ENCODE assay signal across 11 cellular contexts in the genomic region with DNA sequence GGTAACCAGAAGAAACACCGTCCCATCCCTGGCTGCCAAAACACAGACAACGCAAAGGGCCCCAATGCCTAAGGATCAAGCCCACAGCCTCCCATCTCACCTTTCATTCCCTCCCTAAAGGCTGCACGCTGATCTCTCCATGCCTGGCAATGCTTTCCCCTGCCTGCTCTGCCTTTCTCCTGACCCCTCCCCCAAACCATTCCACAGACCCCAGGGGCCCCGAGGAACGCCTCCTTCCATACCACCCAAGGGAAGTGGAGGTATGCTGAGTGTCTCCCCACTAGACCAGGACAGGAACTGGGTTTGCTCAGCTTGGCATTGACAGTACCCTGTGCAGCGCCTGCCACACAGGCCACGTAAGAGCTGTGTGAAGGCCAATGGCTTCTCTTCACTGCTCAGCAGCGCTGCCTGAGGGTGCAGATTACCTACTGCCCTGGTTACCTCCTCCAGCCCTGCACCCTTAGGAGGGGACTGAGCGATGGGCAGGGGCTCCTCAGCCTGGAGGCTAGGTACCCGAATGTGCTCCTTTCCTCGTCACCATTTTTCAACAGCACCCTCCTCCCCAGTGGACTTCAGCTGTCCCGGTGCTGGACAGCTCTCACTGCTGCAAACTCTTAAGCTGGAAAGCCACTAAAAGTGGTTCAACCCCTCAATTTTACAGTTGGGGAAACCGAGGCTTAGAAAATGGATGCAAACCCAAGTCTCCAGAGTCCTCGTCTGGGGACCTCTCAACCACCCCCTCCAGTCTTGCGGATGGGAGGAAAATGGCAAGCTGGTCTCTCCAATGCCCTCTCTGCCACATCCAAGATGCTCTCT. TPM values are rescaled to one million over a fixed set of nuclear protein-coding genes. Genes with fewer than 3 reads are reported as not detected.
DNase-seq lines count a peak whose midpoint lies in the region; ATAC-seq and TF ChIP-seq lines count a peak whose summit lies in the region.
"Had no signal": no experiment of that assay in that cellular context is flagged by ENCODE, and none has a peak within 500 bp of the region (broad histone marks: within the 10 kb centered on the region; RNA-seq: fewer than 3 reads in every experiment).

No MANE protein-coding gene starts in this region.

- no peaks in the 10 kb centered on the region for H3K79me1 ChIP-seq in neuronal stem cell (ENCODE audit: low read depth, low read length)

- no peak overlapping the region for H2BK120ac ChIP-seq in neuronal stem cell (ENCODE audit: low read depth, low read length)

- no peak overlapping the region for H2AFZ ChIP-seq in neuronal stem cell (ENCODE audit: low read length)

- no peak overlapping the region for H3K9ac ChIP-seq in endodermal cell (ENCODE audit: extremely low read depth, low read length, poor library complexity, severe bottlenecking)
- H3K9ac ChIP-seq in neuronal stem cell (ENCODE audit: low read depth, low read length, poor library complexity): no peak overlapping the region
- H3K9ac ChIP-seq: KMS-11 had no signal

- H3K4ac ChIP-seq in neuronal stem cell (ENCODE audit: low read length): no peak overlapping the region

- peaks cover 7% of the 10 kb centered on the region for H3K4me1 ChIP-seq in endodermal cell (ENCODE audit: control insufficient read depth, insufficient read depth, low read length)
- H3K4me1 ChIP-seq in neuronal stem cell (ENCODE audit: control insufficient read depth in 2 of 2, insufficient read depth in 1 of 2, low read depth in 1 of 2, low read length in 2 of 2): peaks cover 46 to 47% of the 10 kb centered on the region in 2 donors
- peaks cover 3% of the 10 kb centered on the region in 2 donors for H3K4me1 ChIP-seq in uterus
- H3K4me1 ChIP-seq in lower lobe of right lung: peaks cover 41% of the 10 kb centered on the region

- no peak overlapping the region for H3K27ac Mint-ChIP-seq in activated CD4-positive, alpha-beta T cell treated with anti-CD3 and anti-CD28 coated beads, Interleukin-2, amount 10 ng/mL, durations not matched to agents 24 days and 14 days
- H3K27ac Mint-ChIP-seq in T-helper 2 cell treated with Interferon-gamma antibody and Interleukin-4, amounts not matched to agents 5 μg/mL and 100 μg/mL, for 36 hours: no peak overlapping the region
- H3K27ac Mint-ChIP-seq in endodermal cell: no peak overlapping the region

- DNase-seq in activated CD4-positive, alpha-beta T cell treated with anti-CD3 and anti-CD28 coated beads, Interleukin-2, amount 10 ng/mL, durations not matched to agents 24 days and 14 days: peak; percentile 69
- no peak for DNase-seq in activated CD4-positive, alpha-beta T cell treated with anti-CD3 and anti-CD28 coated beads for 1 hour
- no peak for DNase-seq in T-helper 2 cell treated with Interferon-gamma antibody and Interleukin-4, amounts not matched to agents 5 μg/mL and 100 μg/mL, for 36 hours (ENCODE audit: low spot score)
- peak; percentile 88 for DNase-seq in endodermal cell
- no peak for DNase-seq in neuronal stem cell (ENCODE audit: low spot score)
- DNase-seq in uterus: no peak
- DNase-seq in left colon: no peak
- DNase-seq in lower lobe of right lung: no peak

- no peak for TF ChIP-seq CTCF in endodermal cell (conservative IDR thresholded peaks at IDR 0.05)
- TF ChIP-seq CTCF in uterus (IDR thresholded peaks at IDR 0.05): no peak
- TF ChIP-seq CTCF in lower lobe of right lung (IDR thresholded peaks at IDR 0.05): no peak

- no peak overlapping the region for H3K4me2 ChIP-seq in neuronal stem cell (ENCODE audit: insufficient read depth, low read length, poor library complexity, severe bottlenecking)

- no peak overlapping the region for H4K91ac ChIP-seq in neuronal stem cell (ENCODE audit: low read depth, low read length, poor library complexity)

- peaks cover 61% of the 10 kb centered on the region for H3K27me3 Mint-ChIP-seq in activated CD4-positive, alpha-beta T cell treated with anti-CD3 and anti-CD28 coated beads, Interleukin-2, amount 10 ng/mL, durations not matched to agents 24 days and 14 days
- H3K27me3 Mint-ChIP-seq in T-helper 2 cell treated with Interferon-gamma antibody and Interleukin-4, amounts not matched to agents 5 μg/mL and 100 μg/mL, for 36 hours (ENCODE audit: low read depth): peaks cover 72% of the 10 kb centered on the region
- H3K27me3 Mint-ChIP-seq in endodermal cell (ENCODE audit: insufficient read depth): peaks cover 87% of the 10 kb centered on the region

- peaks cover 26% of the 10 kb centered on the region for H3K4me1 Mint-ChIP-seq in activated CD4-positive, alpha-beta T cell treated with anti-CD3 and anti-CD28 coated beads, Interleukin-2, amount 10 ng/mL, durations not matched to agents 24 days and 14 days
- peaks cover 14% of the 10 kb centered on the region for H3K4me1 Mint-ChIP-seq in T-helper 2 cell treated with Interferon-gamma antibody and Interleukin-4, amounts not matched to agents 5 μg/mL and 100 μg/mL, for 36 hours (ENCODE audit: low read depth)
- H3K4me1 Mint-ChIP-seq in endodermal cell: peaks cover 12% of the 10 kb centered on the region

- TF ChIP-seq POLR2A in uterus (IDR thresholded peaks at IDR 0.05): no peak

- H3K9me3 Mint-ChIP-seq in activated CD4-positive, alpha-beta T cell treated with anti-CD3 and anti-CD28 coated beads, Interleukin-2, amount 10 ng/mL, durations not matched to agents 24 days and 14 days: no peaks in the 10 kb centered on the region
- H3K9me3 Mint-ChIP-seq in T-helper 2 cell treated with Interferon-gamma antibody and Interleukin-4, amounts not matched to agents 5 μg/mL and 100 μg/mL, for 36 hours: no peaks in the 10 kb centered on the region
- no peaks in the 10 kb centered on the region for H3K9me3 Mint-ChIP-seq in endodermal cell

- H3K23ac ChIP-seq in neuronal stem cell (ENCODE audit: low read depth, low read length, poor library complexity): peak overlapping the region; percentile 56

- no peak overlapping the region for H3K14ac ChIP-seq in neuronal stem cell (ENCODE audit: low read length)

- H2BK15ac ChIP-seq in neuronal stem cell (ENCODE audit: low read length): no peak overlapping the region

- WGBS in endodermal cell (ENCODE audit: insufficient coverage in 1 of 2, insufficient read length in 1 of 2), 2 experiments: 31% methylated on average over 10 to 15 of the region's 15 CpGs
- WGBS in neuronal stem cell (ENCODE audit: extremely low coverage in 2 of 2, insufficient read length in 2 of 2, insufficient replicate concordance in 1 of 2), 2 donors: no CpG with 5 or more reads among the region's 15 CpGs

- no peak overlapping the region for H4K8ac ChIP-seq in neuronal stem cell (ENCODE audit: low read depth, low read length)

- H3K4me3 ChIP-seq in endodermal cell (ENCODE audit: low read length) (no peak overlapping the region), neuronal stem cell (ENCODE audit: low read length in 2 of 2) (no peak overlapping the region), uterus (no peak overlapping the region), lower lobe of right lung (no peak overlapping the region)
- H3K4me3 ChIP-seq: ovary had no signal

- H2BK12ac ChIP-seq in neuronal stem cell (ENCODE audit: low read length): no peak overlapping the region

- intact Hi-C loops in activated CD4-positive, alpha-beta T cell treated with anti-CD3 and anti-CD28 coated beads, Interleukin-2, amount 10 ng/mL, durations not matched to agents 24 days and 14 days (cut with micrococcal nuclease): loop anchor here (5.0 kb wide), 2 partner anchors 1032 to 1618 kb away; no protein-coding TSS in a partner anchor
- intact Hi-C loops in uterus (cut with DNase I; ENCODE audit: low total_unique reads) (no loop called here), left colon (cut with DNase I, micrococcal nuclease) (loop anchor here in 1 of 2 donors (10.0 kb wide), 1 partner anchor 104 kb away; no protein-coding TSS in a partner anchor), lower lobe of right lung (cut with DNase I) (no loop called here)

- H2BK5ac ChIP-seq in neuronal stem cell (ENCODE audit: low read length): no peak overlapping the region

- H3K27ac ChIP-seq in endodermal cell (ENCODE audit: low read depth, low read length): no peak overlapping the region
- H3K27ac ChIP-seq in neuronal stem cell (replicated peaks; ENCODE audit: low read length): no peak overlapping the region
- no peak overlapping the region for H3K27ac ChIP-seq in uterus
- no peak overlapping the region for H3K27ac ChIP-seq in lower lobe of right lung
- H3K27ac ChIP-seq: KMS-11, ovary had no signal

- peaks cover 2% of the 10 kb centered on the region for H3K36me3 Mint-ChIP-seq in activated CD4-positive, alpha-beta T cell treated with anti-CD3 and anti-CD28 coated beads, Interleukin-2, amount 10 ng/mL, durations not matched to agents 24 days and 14 days (ENCODE audit: low read depth)
- no peaks in the 10 kb centered on the region for H3K36me3 Mint-ChIP-seq in T-helper 2 cell treated with Interferon-gamma antibody and Interleukin-4, amounts not matched to agents 5 μg/mL and 100 μg/mL, for 36 hours (ENCODE audit: low read depth)
- no peaks in the 10 kb centered on the region for H3K36me3 Mint-ChIP-seq in endodermal cell (ENCODE audit: low read depth)

- H3K9me3 ChIP-seq in endodermal cell (ENCODE audit: control insufficient read depth, low read length): no peaks in the 10 kb centered on the region
- H3K9me3 ChIP-seq in neuronal stem cell (replicated peaks in 1 of 2; ENCODE audit: control insufficient read depth in 2 of 2, insufficient read depth in 1 of 2, low read depth in 1 of 2, low read length in 2 of 2): peaks cover 0 to 3% of the 10 kb centered on the region in 2 donors
- no peaks in the 10 kb centered on the region for H3K9me3 ChIP-seq in uterus
- no peaks in the 10 kb centered on the region for H3K9me3 ChIP-seq in lower lobe of right lung
- H3K9me3 ChIP-seq: ovary had no signal

- H3K27me3 ChIP-seq in endodermal cell (ENCODE audit: control insufficient read depth, insufficient read depth, low read length, poor library complexity, severe bottlenecking) (peaks cover 94% of the 10 kb centered on the region), neuronal stem cell (ENCODE audit: control insufficient read depth in 3 of 3, insufficient read depth in 3 of 3, low read depth in 1 of 3, low read length in 3 of 3) (peaks cover 11 to 67% (median 30%) of the 10 kb centered on the region in 3 experiments), uterus (no peaks in the 10 kb centered on the region), lower lobe of right lung (ENCODE audit: low read depth) (peaks cover 61% of the 10 kb centered on the region)

- no peak overlapping the region for H3K18ac ChIP-seq in neuronal stem cell (ENCODE audit: low read length)

- peak overlapping the region; percentile 43 for H3K4me3 Mint-ChIP-seq in activated CD4-positive, alpha-beta T cell treated with anti-CD3 and anti-CD28 coated beads, Interleukin-2, amount 10 ng/mL, durations not matched to agents 24 days and 14 days
- H3K4me3 Mint-ChIP-seq in T-helper 2 cell treated with Interferon-gamma antibody and Interleukin-4, amounts not matched to agents 5 μg/mL and 100 μg/mL, for 36 hours: peak overlapping the region; percentile 31
- no peak overlapping the region for H3K4me3 Mint-ChIP-seq in endodermal cell

- H2AK5ac ChIP-seq in neuronal stem cell (ENCODE audit: low read depth, low read length): no peak overlapping the region

- H3K36me3 ChIP-seq in endodermal cell (ENCODE audit: control insufficient read depth, insufficient read depth, low read length): no peaks in the 10 kb centered on the region
- H3K36me3 ChIP-seq in neuronal stem cell (replicated peaks in 1 of 2; ENCODE audit: control insufficient read depth in 2 of 2, insufficient read depth in 2 of 2, low read length in 2 of 2): peaks cover 0 to 7% of the 10 kb centered on the region in 2 donors
- H3K36me3 ChIP-seq in uterus: no peaks in the 10 kb centered on the region
- H3K36me3 ChIP-seq in lower lobe of right lung: no peaks in the 10 kb centered on the region
- H3K36me3 ChIP-seq: ovary had no signal

- ATAC-seq in left colon (no peak), lower lobe of right lung (no peak)

RNA-seq across cellular contexts. Expression of a gene that starts 45.0 kb away (rescaled TPM):
- total RNA-seq in activated CD4-positive, alpha-beta T cell treated with anti-CD3 and anti-CD28 coated beads, Interleukin-2, amount 10 ng/mL, durations not matched to agents 24 days and 14 days: 0.21 and 0.26 TPM in 2 replicates
- 1 to 10 TPM; 2.8 to 5.9 TPM for total RNA-seq in endodermal cell
- polyA plus RNA-seq in endodermal cell (2013, experiment 1 of 2): 13.0 TPM
- polyA plus RNA-seq in endodermal cell (2013, experiment 2 of 2): 12.7 TPM
- 7.3 TPM for polyA plus RNA-seq in neuronal stem cell (2013, experiment 1 of 2)
- polyA plus RNA-seq in neuronal stem cell (2013, experiment 2 of 2): 7.4 TPM
- total RNA-seq in uterus: 1 to 10 TPM in 2 of 4 donors, not detected in 2; 3.4 to 6.6 TPM
- 1 to 10 TPM; 3.1 TPM for total RNA-seq in left colon
- total RNA-seq in lower lobe of right lung: 6.6 TPM
- polyA plus RNA-seq: AG04450 had no signal

Comparison
In these comparisons a context has a peak if more than half of its experiments do, and no peak if none do; other contexts are left out.
1. DNase-seq: peak in activated CD4-positive, alpha-beta T cell treated with anti-CD3 and anti-CD28 coated beads, Interleukin-2, amount 10 ng/mL, durations not matched to agents 24 days and 14 days (single experiment) and endodermal cell (single experiment); none in activated CD4-positive, alpha-beta T cell treated with anti-CD3 and anti-CD28 coated beads for 1 hour (single experiment), T-helper 2 cell treated with Interferon-gamma antibody and Interleukin-4, amounts not matched to agents 5 μg/mL and 100 μg/mL, for 36 hours (single experiment), neuronal stem cell (single experiment), uterus (0 of 2), left colon (0 of 2) and lower lobe of right lung (single experiment).